Comparison of ENCODE assay signal across 8 cellular contexts in genomic region chr16:88743693-88744519, GRCh38. TPM values are rescaled to one million over a fixed set of nuclear protein-coding genes. Genes with fewer than 3 reads are reported as not detected.
DNase-seq lines count a peak whose midpoint lies in the region; ATAC-seq and TF ChIP-seq lines count a peak whose summit lies in the region.

No MANE protein-coding gene starts in this region.

- H3K4me3 Mint-ChIP-seq in naive thymus-derived CD4-positive, alpha-beta T cell = peak overlapping the region in 3 of 10 donors; percentile 16 to 69 (median 44)
- no peak overlapping the region for H3K4me3 Mint-ChIP-seq in stimulated activated memory B cell treated with anti-CD40 and anti-IgM and Interleukin-4, amounts not matched to agents 10 μg/mL and 1 μg/mL and 100 μg/mL, for 72 hours

- no peaks in the 10 kb centered on the region for H3K4me1 ChIP-seq in OCI-LY1 (ENCODE audit: insufficient read depth, low read length, severe bottlenecking)
- H3K4me1 ChIP-seq in esophagus muscularis mucosa = peaks cover 37 to 56% (median 53%) of the 10 kb centered on the region in 4 donors
- peaks cover 22 to 31% of the 10 kb centered on the region in 2 donors for H3K4me1 ChIP-seq in naive thymus-derived CD4-positive, alpha-beta T cell (ENCODE audit: control insufficient read depth in 2 of 2, insufficient read depth in 2 of 2, low read length in 2 of 2)

- H3K9me3 ChIP-seq in OCI-LY1 (ENCODE audit: low read length) = no peaks in the 10 kb centered on the region
- H3K9me3 ChIP-seq in esophagus muscularis mucosa = no peaks in the 10 kb centered on the region
- no peaks in the 10 kb centered on the region for H3K9me3 ChIP-seq in naive thymus-derived CD4-positive, alpha-beta T cell (ENCODE audit: control insufficient read depth in 2 of 3, low read length in 3 of 3)

- TF ChIP-seq CTCF in OCI-LY1 (IDR thresholded peaks at IDR 0.05; ENCODE audit: low read length) (peak; percentile 94), esophagus muscularis mucosa (IDR thresholded peaks at IDR 0.05) (peak in 2 of 3 experiments; percentile 88)

- H3K4me1 Mint-ChIP-seq in naive thymus-derived CD4-positive, alpha-beta T cell = peaks cover 9 to 27% (median 17%) of the 10 kb centered on the region in 7 donors
- peaks cover 60% of the 10 kb centered on the region for H3K4me1 Mint-ChIP-seq in stimulated activated memory B cell treated with anti-CD40 and anti-IgM and Interleukin-4, amounts not matched to agents 10 μg/mL and 1 μg/mL and 100 μg/mL, for 72 hours

- H3K27me3 ChIP-seq in OCI-LY1 (ENCODE audit: insufficient read depth, low read length) (peaks cover 3% of the 10 kb centered on the region; the same call in 1 of the 2 replicates), esophagus muscularis mucosa (no peaks in the 10 kb centered on the region)
- H3K27me3 ChIP-seq in naive thymus-derived CD4-positive, alpha-beta T cell (ENCODE audit: control insufficient read depth in 2 of 2, insufficient read depth in 2 of 2, low read length in 2 of 2) = no peaks in the 10 kb centered on the region

- no peak overlapping the region for H2AFZ ChIP-seq in OCI-LY1 (ENCODE audit: low read length)

- H3K4me2 ChIP-seq in OCI-LY1 (ENCODE audit: low read length) = no peak overlapping the region

- H3K36me3 Mint-ChIP-seq in naive thymus-derived CD4-positive, alpha-beta T cell = no peaks in the 10 kb centered on the region
- H3K36me3 Mint-ChIP-seq in stimulated activated memory B cell treated with anti-CD40 and anti-IgM and Interleukin-4, amounts not matched to agents 10 μg/mL and 1 μg/mL and 100 μg/mL, for 72 hours = peaks cover 11% of the 10 kb centered on the region

- POLR2A ChIA-PET in naive thymus-derived CD4-positive, alpha-beta T cell (lab: Charles Lee) = interaction anchor here (1.0 to 3.1 kb wide), 6 partner anchors 37 to 94 kb away, joined by 3 to 15 read pairs (median 8); partner anchors contain the start of genes APRT and PIEZO1

- no peaks in the 10 kb centered on the region for H3K9me3 Mint-ChIP-seq in naive thymus-derived CD4-positive, alpha-beta T cell
- H3K9me3 Mint-ChIP-seq in stimulated activated memory B cell treated with anti-CD40 and anti-IgM and Interleukin-4, amounts not matched to agents 10 μg/mL and 1 μg/mL and 100 μg/mL, for 72 hours = no peaks in the 10 kb centered on the region

- H3K9me2 ChIP-seq in OCI-LY1 (ENCODE audit: low read depth, low read length) = no peaks in the 10 kb centered on the region

- no peaks in the 10 kb centered on the region for H3K79me2 ChIP-seq in OCI-LY1 (ENCODE audit: insufficient read depth, low read length)

- CTCF ChIA-PET in naive thymus-derived CD4-positive, alpha-beta T cell (lab: Charles Lee) = interaction anchor here (0.6 to 2.6 kb wide), 11 partner anchors 17 to 114 kb away, joined by 3 to 17 read pairs (median 5); partner anchors contain the start of genes GALNS, PIEZO1 and TRAPPC2L

- H3K36me3 ChIP-seq in OCI-LY1 (ENCODE audit: insufficient read depth, low read length) (no peaks in the 10 kb centered on the region), esophagus muscularis mucosa (peaks cover 13 to 49% (median 36%) of the 10 kb centered on the region in 4 donors)
- H3K36me3 ChIP-seq in naive thymus-derived CD4-positive, alpha-beta T cell (ENCODE audit: control insufficient read depth in 2 of 3, insufficient read depth in 3 of 3, low read length in 3 of 3) = peaks cover 0 to 18% (median 0%) of the 10 kb centered on the region in 3 experiments

- H3K9ac ChIP-seq in OCI-LY1 (ENCODE audit: low read length) = no peak overlapping the region

- peak overlapping the region in 1 of 9 donors; percentile 29 for H3K27ac Mint-ChIP-seq in naive thymus-derived CD4-positive, alpha-beta T cell
- H3K27ac Mint-ChIP-seq in stimulated activated memory B cell treated with anti-CD40 and anti-IgM and Interleukin-4, amounts not matched to agents 10 μg/mL and 1 μg/mL and 100 μg/mL, for 72 hours = peak overlapping the region; percentile 37

- peak; percentile 27 for DNase-seq in SIG-M5 treated with dmso at 0.1 percent for 504 hours (lab: John Stamatoyannopoulos, UW; ENCODE audit: unreplicated experiment)
- DNase-seq in SIG-M5 (lab: John Stamatoyannopoulos, UW) = no peak
- peak; percentile 63 for DNase-seq in activated T-cell treated with anti-CD3 and anti-CD28 coated beads for 48 hours (ENCODE audit: low read depth)
- no peak for DNase-seq in esophagus muscularis mucosa (ENCODE audit: extremely low spot score)
- DNase-seq in naive thymus-derived CD4-positive, alpha-beta T cell = peak; percentile 55 to 81 (median 69)

- intact Hi-C loops in esophagus muscularis mucosa (cut with DNase I) = loop anchor here (2.0 to 10.0 kb wide), 2 partner anchors 41 to 421 kb away; partner anchors contain the start of gene PIEZO1
- intact Hi-C loops in naive thymus-derived CD4-positive, alpha-beta T cell (cut with micrococcal nuclease) = loop anchor here (1.0 to 2.0 kb wide), 4 partner anchors 41 to 473 kb away; partner anchors contain the start of genes PIEZO1 (in 1 of the 2) and ZNF778 (in 1 of the 2)

- no peak overlapping the region for H3K27ac ChIP-seq in OCI-LY1 (ENCODE audit: low read depth, low read length, poor library complexity, severe bottlenecking)
- peak overlapping the region in 3 of 4 donors; percentile 18 to 84 (median 53) for H3K27ac ChIP-seq in esophagus muscularis mucosa (replicated peaks in 1 of 4)
- H3K27ac ChIP-seq in naive thymus-derived CD4-positive, alpha-beta T cell (ENCODE audit: low read depth, low read length) = no peak overlapping the region

- ATAC-seq in naive thymus-derived CD4-positive, alpha-beta T cell = peak; percentile 71
- ATAC-seq in stimulated activated memory B cell treated with anti-CD40 and anti-IgM and Interleukin-4, amounts not matched to agents 10 μg/mL and 1 μg/mL and 100 μg/mL, for 72 hours = peak; percentile 6
- ATAC-seq in HG03039 (IDR thresholded peaks at IDR 0.05; ENCODE audit: unreplicated experiment) = no peak

- TF ChIP-seq POLR2A in esophagus muscularis mucosa (IDR thresholded peaks at IDR 0.05; ENCODE audit: low read depth) = no peak

- 97% methylated on average over 6 of the region's 30 CpGs for WGBS in esophagus muscularis mucosa

- TF ChIP-seq EP300 in esophagus muscularis mucosa (IDR thresholded peaks at IDR 0.05) = no peak

- H4K20me1 ChIP-seq in OCI-LY1 (ENCODE audit: insufficient read depth, low read length) = no peaks in the 10 kb centered on the region

- H3K27me3 Mint-ChIP-seq in naive thymus-derived CD4-positive, alpha-beta T cell = no peaks in the 10 kb centered on the region
- H3K27me3 Mint-ChIP-seq in stimulated activated memory B cell treated with anti-CD40 and anti-IgM and Interleukin-4, amounts not matched to agents 10 μg/mL and 1 μg/mL and 100 μg/mL, for 72 hours = no peaks in the 10 kb centered on the region

- H3F3A ChIP-seq in OCI-LY1 (ENCODE audit: insufficient read depth, low read length) = no peaks in the 10 kb centered on the region

- no peak overlapping the region for H3K4me3 ChIP-seq in OCI-LY1 (ENCODE audit: low read depth, low read length, poor library complexity, severe bottlenecking)
- H3K4me3 ChIP-seq in esophagus muscularis mucosa = no peak overlapping the region
- H3K4me3 ChIP-seq in naive thymus-derived CD4-positive, alpha-beta T cell (ENCODE audit: low read length) = no peak overlapping the region

RNA-seq across cellular contexts. Expression of gene CTU2, which starts 37.6 kb away (rescaled TPM):
- 10 to 100 TPM in 2 of 4 donors, 1 to 10 TPM in 2; 8.9 to 14.7 (median 10.3) TPM for total RNA-seq in esophagus muscularis mucosa
- 10 to 100 TPM; 26.0 to 43.3 (median 28.3) TPM for total RNA-seq in naive thymus-derived CD4-positive, alpha-beta T cell
- polyA plus RNA-seq in naive thymus-derived CD4-positive, alpha-beta T cell = 10 to 100 TPM; 13.0 to 14.8 TPM

RNA-seq across cellular contexts. Expression of gene RNF166, which starts 37.7 kb away (rescaled TPM):
- total RNA-seq in esophagus muscularis mucosa = 10 to 100 TPM; 23.3 to 33.5 (median 27.5) TPM
- 100 to 1,000 TPM in 4 of 5 experiments, 10 to 100 TPM in 1; 99.8 to 324 (median 133) TPM for total RNA-seq in naive thymus-derived CD4-positive, alpha-beta T cell
- polyA plus RNA-seq in naive thymus-derived CD4-positive, alpha-beta T cell = 10 to 100 TPM; 67.7 to 88.9 TPM

RNA-seq across cellular contexts. Expression of gene PIEZO1, which starts 41.1 kb away (rescaled TPM):
- 100 to 1,000 TPM; 140 to 298 (median 182) TPM for total RNA-seq in esophagus muscularis mucosa
- total RNA-seq in naive thymus-derived CD4-positive, alpha-beta T cell = 100 to 1,000 TPM in 4 of 5 experiments, 10 to 100 TPM in 1; 84.5 to 237 (median 124) TPM
- polyA plus RNA-seq in naive thymus-derived CD4-positive, alpha-beta T cell = 10 to 100 TPM in 1 of 2 donors, 1 to 10 TPM in 1; 3.6 to 12.2 TPM

RNA-seq across cellular contexts. Expression of gene SNAI3, which starts 57.6 kb away (rescaled TPM):
- total RNA-seq in esophagus muscularis mucosa = under 1 TPM; 0.26 to 0.83 (median 0.59) TPM
- 10 to 100 TPM in 1 of 5 experiments, 1 to 10 TPM in 4; 2.7 to 13.0 (median 6.1) TPM for total RNA-seq in naive thymus-derived CD4-positive, alpha-beta T cell
- 10 to 100 TPM in 1 of 2 donors, 1 to 10 TPM in 1; 6.5 to 13.5 TPM for polyA plus RNA-seq in naive thymus-derived CD4-positive, alpha-beta T cell

RNA-seq across cellular contexts. Expression of gene CDT1, which starts 59.7 kb away (rescaled TPM):
- total RNA-seq in esophagus muscularis mucosa = 1 to 10 TPM in 1 of 4 donors, under 1 TPM in 2, not detected in 1; 0.17 to 1.4 (median 0.34) TPM
- 10 to 100 TPM in 1 of 5 experiments, 1 to 10 TPM in 1, under 1 TPM in 2, not detected in 1; 0.35 to 79.2 (median 1.6) TPM for total RNA-seq in naive thymus-derived CD4-positive, alpha-beta T cell
- polyA plus RNA-seq in naive thymus-derived CD4-positive, alpha-beta T cell = under 1 TPM; 0.09 to 0.19 TPM

Comparison
In these comparisons a context has a peak if more than half of its experiments do, and no peak if none do; other contexts are left out.
1. DNase-seq: peak in SIG-M5 treated with dmso at 0.1 percent for 504 hours (single experiment), activated T-cell treated with anti-CD3 and anti-CD28 coated beads for 48 hours (single experiment) and naive thymus-derived CD4-positive, alpha-beta T cell (9 of 9); none in SIG-M5 (single experiment) and esophagus muscularis mucosa (single experiment).
2. H3K27ac ChIP-seq: peak in esophagus muscularis mucosa (3 of 4); none in OCI-LY1 (single experiment) and naive thymus-derived CD4-positive, alpha-beta T cell (single experiment).